ENCODE assay signal across 18 cellular contexts in genomic region chr6:155141512-155141911, GRCh38.
"Had no signal": no experiment of that assay in that cellular context is flagged by ENCODE, and none has a peak within 500 bp of the region (broad histone marks: within the 10 kb centered on the region; RNA-seq: fewer than 3 reads in every experiment).

No MANE protein-coding gene starts in this region.

- H3K36me3 ChIP-seq: colonic mucosa, upper lobe of right lung had no signal

- H3K4me1 ChIP-seq: colonic mucosa had no signal

- H3K27me3 Mint-ChIP-seq: activated naive CD4-positive, alpha-beta T cell treated with anti-CD3 and anti-CD28 coated beads, Interleukin-2, amount 50 U/mL, for 24 hours; T-cell had no signal

- H3K27me3 ChIP-seq: colonic mucosa, dorsolateral prefrontal cortex, heart right ventricle, upper lobe of right lung had no signal

- H3K27ac ChIP-seq: colonic mucosa, epithelial cell of prostate, upper lobe of right lung had no signal

- ATAC-seq: activated T-cell treated with anti-CD3 and anti-CD28 coated beads, Interleukin-2, amount 50 U/mL, for 72 hours; stimulated activated naive CD8-positive, alpha-beta T cell treated with anti-CD3 and anti-CD28 coated beads, Interleukin-15, Interleukin-2, amounts not matched to agents 100 U/mL and 50 U/mL, for 24 hours; T-cell; upper lobe of right lung had no signal

- H3K36me3 Mint-ChIP-seq: T-cell had no signal

- H3K4me3 Mint-ChIP-seq: activated naive CD4-positive, alpha-beta T cell treated with anti-CD3 and anti-CD28 coated beads, Interleukin-2, amount 50 U/mL, for 24 hours; activated T-cell treated with anti-CD3 and anti-CD28 coated beads, Interleukin-2, amount 50 U/mL, for 72 hours; neural crest cell had no signal

- H3K4me3 ChIP-seq: colonic mucosa, dorsolateral prefrontal cortex, heart right ventricle, upper lobe of right lung had no signal

- H3K9me3 ChIP-seq: colonic mucosa, heart right ventricle, upper lobe of right lung had no signal

- DNase-seq: activated CD4-positive, alpha-beta T cell treated with anti-CD3 and anti-CD28 coated beads, Interleukin-2, amount 50 U/mL, for 48 hours; activated gamma-delta T cell; activated T-cell treated with anti-CD3 and anti-CD28 coated beads, Interleukin-2, amount 50 U/mL, for 72 hours; colonic mucosa; dorsolateral prefrontal cortex; heart right ventricle; islet precursor cell; left cardiac atrium; occipital lobe; posterior cingulate gyrus; retina; stimulated activated CD4-positive, alpha-beta T cell treated with anti-CD3 and anti-CD28 coated beads, Interleukin-4, amount 100 ng/mL, for 24 hours; stimulated activated naive CD8-positive, alpha-beta T cell treated with anti-CD3 and anti-CD28 coated beads, Interleukin-15, Interleukin-2, amounts not matched to agents 100 U/mL and 50 U/mL, for 24 hours; T-cell; upper lobe of right lung had no signal

- H3K27ac Mint-ChIP-seq: activated naive CD4-positive, alpha-beta T cell treated with anti-CD3 and anti-CD28 coated beads, Interleukin-2, amount 50 U/mL, for 24 hours; activated T-cell treated with anti-CD3 and anti-CD28 coated beads, Interleukin-2, amount 50 U/mL, for 72 hours had no signal

- H3K9me3 Mint-ChIP-seq: activated T-cell treated with anti-CD3 and anti-CD28 coated beads, Interleukin-2, amount 50 U/mL, for 72 hours; neural crest cell; T-cell had no signal
